26 cellular contexts compared by ENCODE assay signal in the genomic region with DNA sequence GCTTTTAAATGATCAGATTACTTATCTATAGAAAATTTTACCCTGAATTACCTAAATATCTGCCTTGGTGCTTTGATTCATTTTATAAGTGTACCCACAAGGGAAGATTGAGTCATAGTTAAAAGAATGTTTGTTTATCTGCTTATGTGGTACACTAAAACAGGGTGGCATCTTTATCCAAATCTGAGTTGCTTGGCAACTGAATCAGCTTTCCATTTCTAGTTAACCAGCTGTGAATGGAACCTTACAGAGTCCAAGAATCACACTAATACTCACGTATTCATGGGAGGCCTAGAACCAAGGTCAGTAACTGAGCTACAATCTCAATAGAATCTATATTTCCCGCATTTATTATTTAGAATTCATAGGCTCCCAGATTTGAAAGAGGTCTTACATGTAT. TPM values are rescaled to one million over a fixed set of nuclear protein-coding genes. Genes with fewer than 3 reads are reported as not detected.
A peak's percentile ranks its signal among the peaks of the same experiment; 100 is the strongest.
DNase-seq lines count a peak whose midpoint lies in the region; ATAC-seq, FAIRE-seq and TF ChIP-seq lines count a peak whose summit lies in the region.
"Had no signal": no experiment of that assay in that cellular context is flagged by ENCODE, and none has a peak within 500 bp of the region (broad histone marks: within the 10 kb centered on the region; RNA-seq: fewer than 3 reads in every experiment).

No MANE protein-coding gene starts in this region.

- ATAC-seq in Panc1 (peak; percentile 48), HG03025 (IDR thresholded peaks at IDR 0.05; ENCODE audit: low FRiP score, unreplicated experiment) (no peak), HG02610 (IDR thresholded peaks at IDR 0.05; ENCODE audit: unreplicated experiment) (no peak)
- ATAC-seq: activated naive CD8-positive, alpha-beta T cell treated with anti-CD3 and anti-CD28 coated beads, Interleukin-2, amount 50 U/mL, for 24 hours; gastroesophageal sphincter had no signal

- H3K9me3 ChIP-seq in Panc1 (ENCODE audit: control insufficient read depth, insufficient read depth, low read depth, low read length): no peaks in the 10 kb centered on the region
- H3K9me3 ChIP-seq: gastroesophageal sphincter, prostate gland, stomach had no signal

- in situ Hi-C loops in Panc1 (cut with HindIII; ENCODE audit: low pct_unique_long_range_greater_than_20kb, low sequenced_read_pairs): no loop called here

- no peak for TF ChIP-seq CTCF in Panc1 (IDR thresholded peaks at IDR 0.05)

- intact Hi-C loops in Panc1 (cut with micrococcal nuclease; ENCODE audit: unreplicated experiment): no loop called here

- BruUV-seq in Panc1 (replicated peaks; lab: Mats Ljungman, UMichigan): no TSS peak

- FAIRE-seq in urothelium cell line (lab: Jason Lieb, UNC): no peak
- FAIRE-seq: D721Med had no signal

- CTCF ChIA-PET in Panc1 (lab: Charles Lee): interaction anchor here (0.6 kb wide), 1 partner anchor 251 kb away, joined by 6 read pairs; the partner anchor contains the start of gene FAM8A1

- H3K27me3 ChIP-seq in Panc1 (ENCODE audit: control insufficient read depth, insufficient read depth, low read length): no peaks in the 10 kb centered on the region
- H3K27me3 ChIP-seq: BLaER1 treated with 17β-estradiol and CSF1 and Interleukin-3, amounts not matched to agents 10 nM and 100 nM; dorsolateral prefrontal cortex; gastroesophageal sphincter; stomach had no signal

- H3K4me1 ChIP-seq in Panc1 (ENCODE audit: control insufficient read depth, insufficient read depth, low read length): 0 out of 2 replicates have a peak, but pooled peaks cover under 1% of the 10 kb centered on the region
- H3K4me1 ChIP-seq: gastroesophageal sphincter, prostate gland, stomach had no signal

- H3K36me3 ChIP-seq in Panc1 (ENCODE audit: control insufficient read depth, insufficient read depth, low read length): no peaks in the 10 kb centered on the region
- H3K36me3 ChIP-seq: BLaER1 treated with 17β-estradiol and CSF1 and Interleukin-3, amounts not matched to agents 10 nM and 100 nM; gastroesophageal sphincter; prostate gland; stomach had no signal

- H3K4me3 ChIP-seq in Panc1 (ENCODE audit: low read depth in 2 of 2, low read length in 2 of 2): no peak overlapping the region
- H3K4me3 ChIP-seq: BLaER1 treated with 17β-estradiol and CSF1 and Interleukin-3, amounts not matched to agents 10 nM and 100 nM; dorsolateral prefrontal cortex; gastroesophageal sphincter; prostate gland; smooth muscle cell; stomach had no signal

- DNase-seq in GM03348 (ENCODE audit: low spot score): peak; percentile 12
- no peak for DNase-seq in Panc1 (ENCODE audit: low read depth, low spot score)
- peak; percentile 23 for DNase-seq in dedifferentiated amniotic fluid mesenchymal stem cell (ENCODE audit: extremely low spot score)
- DNase-seq in urothelium cell line (ENCODE audit: low spot score): peak; percentile 19
- DNase-seq in medulla oblongata (ENCODE audit: extremely low spot score): no peak
- DNase-seq: activated CD4-positive, alpha-beta T cell treated with anti-CD3 and anti-CD28 coated beads, Interleukin-2, amount 50 U/mL, for 1 hour; activated CD8-positive, alpha-beta memory T cell treated with anti-CD3 and anti-CD28 coated beads, Interleukin-2, amount 50 U/mL, for 4 hours; activated naive CD8-positive, alpha-beta T cell treated with anti-CD3 and anti-CD28 coated beads, Interleukin-2, amount 50 U/mL, for 24 hours; dorsolateral prefrontal cortex; GDM1; NCI-H1694; nephron progenitor cell; SHP77 treated with DMSO at 0.1 percent for 48 hours; stimulated activated CD4-positive, alpha-beta T cell treated with anti-CD3 and anti-CD28 coated beads, Interleukin-4, amount 100 ng/mL, for 4 hours; stomach had no signal

- no peak overlapping the region for H3K27ac ChIP-seq in Panc1 (ENCODE audit: low read length)
- H3K27ac ChIP-seq: BLaER1 treated with 17β-estradiol and CSF1 and Interleukin-3, amounts not matched to agents 10 nM and 100 nM; dorsolateral prefrontal cortex; epithelial cell of prostate; gastroesophageal sphincter; prostate gland; stomach; VCaP had no signal

- POLR2A ChIA-PET in Panc1 (lab: Charles Lee): no interaction called here

RNA-seq across cellular contexts. Expression of gene CAP2, which starts 44.0 kb away (rescaled TPM):
- 37.0 TPM for total RNA-seq in Panc1 (2021; ENCODE audit: unreplicated experiment)
- 46.3 TPM for polyA plus RNA-seq in Panc1 (2012; ENCODE audit: insufficient read length)
- total RNA-seq: OCI-LY7; T-helper 1 cell treated with Interleukin-12 subunit alpha and Interleukin-12 subunit beta and Interleukin-4 antibody, amounts not matched to agents 30 ng/mL and 1 ng/mL, for 36 hours had no signal

Comparison
In these comparisons a context has a peak if more than half of its experiments do, and no peak if none do; other contexts are left out.
1. DNase-seq: peak in GM03348 (single experiment), dedifferentiated amniotic fluid mesenchymal stem cell (single experiment) and urothelium cell line (single experiment); none in Panc1 (single experiment) and medulla oblongata (single experiment).